10 cellular contexts compared by ENCODE assay signal in the genomic region with DNA sequence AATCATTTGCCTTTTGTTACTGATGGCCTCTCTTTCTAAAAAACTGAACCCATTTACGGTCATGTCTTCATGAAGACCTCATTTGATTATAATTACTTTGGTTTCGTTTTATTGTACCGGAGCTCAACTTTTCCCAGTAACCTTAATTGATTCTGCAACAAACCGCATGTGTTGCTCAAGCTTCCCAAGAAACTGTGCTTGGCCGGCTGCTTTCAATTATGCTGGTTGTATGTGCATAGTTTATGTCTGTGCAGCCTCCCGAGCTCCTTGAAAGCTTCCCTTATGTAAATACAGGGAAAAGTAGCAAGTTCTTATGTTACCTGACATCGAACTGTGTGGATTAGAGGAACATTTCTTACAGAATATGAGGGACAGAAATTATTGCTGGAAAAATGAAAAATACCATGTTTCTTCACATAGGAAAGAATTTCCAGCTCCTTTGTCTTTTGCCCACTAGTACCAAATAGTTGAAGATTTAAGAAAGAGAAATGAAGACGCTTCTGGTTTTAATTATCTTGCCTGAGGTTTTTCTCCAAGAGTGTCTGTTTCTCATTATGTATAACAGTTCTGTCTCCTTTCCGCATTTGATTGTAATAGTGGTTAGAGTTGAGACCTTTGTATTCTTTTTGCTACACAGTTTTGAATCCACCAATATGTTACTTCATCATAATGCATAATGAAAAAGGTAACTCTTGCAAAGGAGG. TPM values are rescaled to one million over a fixed set of nuclear protein-coding genes. Genes with fewer than 3 reads are reported as not detected.
A peak's percentile ranks its signal among the peaks of the same experiment; 100 is the strongest.
DNase-seq lines count a peak whose midpoint lies in the region; ATAC-seq, FAIRE-seq and TF ChIP-seq lines count a peak whose summit lies in the region.
"Had no signal": no experiment of that assay in that cellular context is flagged by ENCODE, and none has a peak within 500 bp of the region (broad histone marks: within the 10 kb centered on the region; RNA-seq: fewer than 3 reads in every experiment).

No MANE protein-coding gene starts in this region.

- no CpG with 5 or more reads among the region's 9 CpGs for WGBS in IMR-90 (ENCODE audit: extremely low coverage in 2 of 2, insufficient read length in 1 of 2), 2 experiments
- WGBS in mammary epithelial cell (ENCODE audit: low coverage, missing lambda C conversion rate): 14% methylated on average over 9 of the region's 9 CpGs
- 23% methylated on average over 9 of the region's 9 CpGs for WGBS in HepG2 (ENCODE audit: low lambda C conversion rate)

- H3K9ac ChIP-seq in IMR-90 (ENCODE audit: low read depth, low read length) (peak overlapping the region; percentile 83), mammary epithelial cell (ENCODE audit: insufficient read depth, low read length) (no peak overlapping the region), HepG2 (ENCODE audit: insufficient read depth, low read depth, low read length) (no peak overlapping the region)

- H3K18ac ChIP-seq in IMR-90 (ENCODE audit: low read depth, low read length): peak overlapping the region; percentile 98

- peak overlapping the region; percentile 88 for H3K56ac ChIP-seq in IMR-90 (ENCODE audit: extremely low read depth, insufficient read depth, low read length)

- no peak overlapping the region for H2AK9ac ChIP-seq in IMR-90 (replicated peaks; ENCODE audit: low read depth, low read length, poor library complexity)

- peak overlapping the region; percentile 84 for H4K5ac ChIP-seq in IMR-90 (ENCODE audit: low read depth, low read length)

- H3K4me1 ChIP-seq in IMR-90 (ENCODE audit: control insufficient read depth, insufficient read depth, low read length) (peaks cover 4% of the 10 kb centered on the region), mammary epithelial cell (ENCODE audit: insufficient read depth, low read length) (peaks cover 7% of the 10 kb centered on the region), HepG2 (ENCODE audit: insufficient read depth, low read length) (peaks cover 9% of the 10 kb centered on the region; the same call in 1 of the 2 replicates), tibial artery (peaks cover 0 to 17% (median 0%) of the 10 kb centered on the region in 4 donors)

- peak overlapping the region; percentile 63 to 82 for H4K8ac ChIP-seq in IMR-90 (ENCODE audit: low read depth in 2 of 2, low read length in 2 of 2)

- peak overlapping the region; percentile 94 for H2BK20ac ChIP-seq in IMR-90 (ENCODE audit: low read depth, low read length)

- H3K36me3 ChIP-seq in IMR-90 (ENCODE audit: control insufficient read depth, insufficient read depth, low read length) (peaks cover 6% of the 10 kb centered on the region), mammary epithelial cell (ENCODE audit: insufficient read depth, low read length) (no peaks in the 10 kb centered on the region), HepG2 (replicated peaks in 1 of 2; ENCODE audit: control insufficient read depth in 1 of 2, insufficient read depth in 2 of 2, low read length in 2 of 2) (no peaks in the 10 kb centered on the region), tibial artery (no peaks in the 10 kb centered on the region)

- no peak for FAIRE-seq in HepG2 (lab: Jason Lieb, UNC)

- no peak for TF ChIP-seq CTCF in IMR-90 (conservative IDR thresholded peaks at IDR 0.05; ENCODE audit: low read depth, low read length)
- TF ChIP-seq CTCF in mammary epithelial cell (conservative IDR thresholded peaks at IDR 0.05 in 1 of 2, IDR thresholded peaks at IDR 0.05 in 1 of 2; ENCODE audit: extremely low read depth in 1 of 2, insufficient read depth in 1 of 2, low read depth in 1 of 2, low read length in 2 of 2): no peak
- no peak for TF ChIP-seq CTCF in HepG2 (CRISPR knock-in tag; IDR thresholded peaks at IDR 0.05)
- no peak for TF ChIP-seq CTCF in tibial artery (IDR thresholded peaks at IDR 0.05)
- no peak for TF ChIP-seq CTCF in GM10248 (IDR thresholded peaks at IDR 0.05; ENCODE audit: control extremely low read depth, extremely low read depth, low read depth, missing control alignments)

- H4K20me1 ChIP-seq in IMR-90 (ENCODE audit: insufficient read depth, low read length): no peaks in the 10 kb centered on the region
- no peaks in the 10 kb centered on the region for H4K20me1 ChIP-seq in mammary epithelial cell (ENCODE audit: insufficient read depth, low read length)
- no peaks in the 10 kb centered on the region for H4K20me1 ChIP-seq in HepG2 (ENCODE audit: insufficient read depth, low read length)

- intact Hi-C loops in IMR-90 (cut with micrococcal nuclease) (loop anchor here (1.0 to 5.0 kb wide), 7 partner anchors 51 to 258 kb away; no protein-coding TSS in a partner anchor), mammary epithelial cell (cut with micrococcal nuclease) (no loop called here), HepG2 (cut with micrococcal nuclease; ENCODE audit: unreplicated experiment) (no loop called here), tibial artery (cut with DNase I; ENCODE audit: low total_unique reads) (no loop called here)

- H2BK120ac ChIP-seq in IMR-90 (ENCODE audit: low read depth, low read length): peak overlapping the region; percentile 93

- no peak overlapping the region for H2AFZ ChIP-seq in IMR-90 (replicated peaks; ENCODE audit: low read length, poor library complexity)
- H2AFZ ChIP-seq in mammary epithelial cell (ENCODE audit: low read depth, low read length): peak overlapping the region; percentile 73
- H2AFZ ChIP-seq in HepG2 (ENCODE audit: low read length): no peak overlapping the region

- 0 out of 2 replicates have a peak overlapping the region, but pooled peaks have one; percentile 10 for H2AK5ac ChIP-seq in IMR-90 (ENCODE audit: low read depth, low read length)

- in situ Hi-C loops in IMR-90 (cut with MboI; ENCODE audit: low sequenced_read_pairs) (no loop called here), mammary epithelial cell (cut with MboI; ENCODE audit: low sequenced_read_pairs in 2 of 2) (no loop called here), HepG2 (cut with HindIII; ENCODE audit: extremely low pct_ligation_motif_present, low pct_unique_long_range_greater_than_20kb) (no loop called here)

- H3K4me3 ChIP-seq in IMR-90 (ENCODE audit: insufficient read depth, low read depth, low read length) (peak overlapping the region; percentile 51), mammary epithelial cell (replicated peaks in 1 of 3; ENCODE audit: insufficient read depth in 1 of 3, low read depth in 2 of 3, low read length in 3 of 3) (peak overlapping the region in 2 of 3 experiments; percentile 21 to 34), HepG2 (replicated peaks in 1 of 3; ENCODE audit: insufficient read depth in 1 of 3, low read depth in 2 of 3, low read length in 3 of 3) (no peak overlapping the region), tibial artery (peak overlapping the region; percentile 15 to 17)

- peak overlapping the region; percentile 96; the same call in 1 of the 2 replicates for H3K27ac ChIP-seq in IMR-90 (ENCODE audit: insufficient read depth, low read length)
- no peak overlapping the region for H3K27ac ChIP-seq in mammary epithelial cell (ENCODE audit: insufficient read depth, low read depth, low read length)
- no peak overlapping the region for H3K27ac ChIP-seq in HepG2 (ENCODE audit: extremely low read length, insufficient read depth, low read length)
- H3K27ac ChIP-seq in tibial artery: peak overlapping the region in 1 of 2 donors; percentile 54

- H3K9me1 ChIP-seq in IMR-90 (ENCODE audit: insufficient read depth, low read length): no peaks in the 10 kb centered on the region; the same call in 1 of the 2 replicates

- CTCF ChIA-PET in IMR-90 (lab: Yijun Ruan, JAX) (interaction anchor here (0.6 to 1.2 kb wide), 2 partner anchors 20 to 111 kb away, joined by 3 read pairs; no protein-coding TSS in a partner anchor), mammary epithelial cell (lab: Charles Lee; ENCODE audit: low non-redundant PET) (no interaction called here), HepG2 (lab: Yijun Ruan, JAX; ENCODE audit: low intra/inter-chr PET ratio, low total read pairs) (no interaction called here), GM10248 (lab: Yijun Ruan, JAX) (interaction anchor here (0.6 to 1.5 kb wide), 3 partner anchors 12 to 175 kb away, joined by 3 read pairs; no protein-coding TSS in a partner anchor)

- POLR2A ChIA-PET in IMR-90 (lab: Charles Lee; ENCODE audit: unreplicated experiment) (interaction anchor here (1.2 kb wide), 1 partner anchor 94 kb away, joined by 3 read pairs; no protein-coding TSS in a partner anchor), HepG2 (lab: Yijun Ruan, JAX) (no interaction called here), GM10248 (lab: Yijun Ruan, JAX) (no interaction called here)

- ATAC-seq in IMR-90 (ENCODE audit: low read depth): peak; percentile 78
- no peak for ATAC-seq in HepG2
- no peak for ATAC-seq in HG03442 (IDR thresholded peaks at IDR 0.05; ENCODE audit: unreplicated experiment)
- no peak for ATAC-seq in GM21381 (IDR thresholded peaks at IDR 0.05; ENCODE audit: unreplicated experiment)
- ATAC-seq in GM19035 (IDR thresholded peaks at IDR 0.05; ENCODE audit: unreplicated experiment): no peak

- peak overlapping the region; percentile 90; the same call in 2 of the 3 replicates for H2BK15ac ChIP-seq in IMR-90 (ENCODE audit: low read depth, low read length)

- peak overlapping the region; percentile 63; the same call in 1 of the 2 replicates for H3K4ac ChIP-seq in IMR-90 (ENCODE audit: low read depth, low read length)

- peak; percentile 27; the same call in 1 of the 2 replicates for TF ChIP-seq RAD21 in IMR-90 (IDR thresholded peaks at IDR 0.05; ENCODE audit: low read length)
- no peak for TF ChIP-seq RAD21 in HepG2 (CRISPR knock-in tag; IDR thresholded peaks at IDR 0.05)

- peak overlapping the region; percentile 88 for H3K23ac ChIP-seq in IMR-90 (ENCODE audit: low read depth, low read length)

- H3K79me2 ChIP-seq in mammary epithelial cell (ENCODE audit: insufficient read depth, low read length) (no peaks in the 10 kb centered on the region), HepG2 (ENCODE audit: insufficient read depth, low read length) (no peaks in the 10 kb centered on the region)

- H2BK5ac ChIP-seq in IMR-90 (ENCODE audit: low read depth, low read length, poor library complexity, severe bottlenecking): peak overlapping the region; percentile 93

- BruUV-seq in IMR-90 (replicated peaks; lab: Mats Ljungman, UMichigan) (no TSS peak), mammary epithelial cell (replicated peaks; lab: Mats Ljungman, UMichigan) (no TSS peak), HepG2 (replicated peaks; lab: Mats Ljungman, UMichigan) (no TSS peak)

- no peaks in the 10 kb centered on the region for H3K79me1 ChIP-seq in IMR-90 (ENCODE audit: low read depth in 1 of 2, low read length in 2 of 2)

- no peak for TF ChIP-seq POLR2A in IMR-90 (IDR thresholded peaks at IDR 0.05; ENCODE audit: low read depth, low read length)
- TF ChIP-seq POLR2A in HepG2 (IDR thresholded peaks at IDR 0.05; ENCODE audit: insufficient read depth in 1 of 2, low read depth in 2 of 2, low read length in 2 of 2): no peak

- dilution Hi-C loops in IMR-90 (cut with HindIII; ENCODE audit: low sequenced_read_pairs, unreplicated experiment) (no loop called here), mammary epithelial cell (cut with HindIII; ENCODE audit: low sequenced_read_pairs) (no loop called here)

- H3K27me3 ChIP-seq in IMR-90 (ENCODE audit: control insufficient read depth, insufficient read depth, low read length) (no peaks in the 10 kb centered on the region), mammary epithelial cell (ENCODE audit: insufficient read depth, low read length) (no peaks in the 10 kb centered on the region), HepG2 (ENCODE audit: control insufficient read depth in 1 of 2, insufficient read depth in 2 of 2, low read length in 2 of 2) (no peaks in the 10 kb centered on the region), tibial artery (no peaks in the 10 kb centered on the region)

- TF ChIP-seq EP300 in HepG2 (IDR thresholded peaks at IDR 0.05; ENCODE audit: low read depth in 2 of 2, low read length in 2 of 2): no peak
- no peak for TF ChIP-seq EP300 in HepG2 (CRISPR knock-in tag; IDR thresholded peaks at IDR 0.05; ENCODE audit: borderline replicate concordance)

- H4K91ac ChIP-seq in IMR-90 (ENCODE audit: insufficient read depth, low read depth, low read length): peak overlapping the region; percentile 80

- peak; percentile 96 for DNase-seq in IMR-90
- DNase-seq in mammary epithelial cell: peak; percentile 35
- DNase-seq in HepG2 (ENCODE audit: low spot score): no peak
- DNase-seq in tibial artery: peak in 1 of 2 donors; percentile 45
- no peak for DNase-seq in GM10248 (ENCODE audit: extremely low spot score)
- DNase-seq: stimulated activated CD4-positive, alpha-beta T cell treated with anti-CD3 and anti-CD28 coated beads, Interleukin-4, amount 100 ng/mL, for 4 hours had no signal

- H3K4me2 ChIP-seq in IMR-90 (ENCODE audit: low read depth, low read length) (peak overlapping the region; percentile 98), mammary epithelial cell (ENCODE audit: insufficient read depth, low read depth, low read length) (peak overlapping the region; percentile 79), HepG2 (ENCODE audit: low read depth, low read length) (no peak overlapping the region)

- H3K14ac ChIP-seq in IMR-90 (replicated peaks; ENCODE audit: low read depth, low read length): peak overlapping the region; percentile 18; the same call in 1 of the 2 replicates

- no peaks in the 10 kb centered on the region for H3K9me3 ChIP-seq in IMR-90 (ENCODE audit: control insufficient read depth, insufficient read depth, low read length)
- H3K9me3 ChIP-seq in mammary epithelial cell (replicated peaks; ENCODE audit: insufficient read depth, low read length): no peaks in the 10 kb centered on the region
- H3K9me3 ChIP-seq in HepG2 (ENCODE audit: low read length): peaks cover 7% of the 10 kb centered on the region; the same call in 1 of the 2 replicates
- H3K9me3 ChIP-seq in tibial artery: no peaks in the 10 kb centered on the region

RNA-seq across cellular contexts. Expression of gene VCAM1, which starts 2.1 kb away (rescaled TPM):
- total RNA-seq in IMR-90 (2012; rRNA removed) (19.7 and 21.1 TPM in 2 replicates), mammary epithelial cell (under 1 TPM in 1 of 2 donors, not detected in 1; 0.17 TPM), HepG2 (2016; rRNA removed; fragmentation: Illumina TruSeq; extraction: Trizol) (not detected in 2 replicates)
- polyA plus RNA-seq in IMR-90 (2012; rRNA removed) (5.7 and 10.1 TPM in 2 replicates), mammary epithelial cell (not detected), HepG2 (2011; rRNA removed) (not detected in 2 replicates)
- 1.8 and 2.7 TPM in 2 replicates for polyA plus RNA-seq in IMR-90 (2012; cell fraction: cytosol; rRNA removed)
- 0.70 and 8.8 TPM in 2 replicates for polyA plus RNA-seq in IMR-90 (2012; cell fraction: nucleus; rRNA removed; ENCODE audit: low replicate concordance)
- polyA minus RNA-seq in mammary epithelial cell: not detected
- total RNA-seq in HepG2 (2016; cell fraction: cytosol; rRNA removed; fragmentation: Illumina TruSeq; extraction: Trizol; ENCODE audit: low read depth): not detected in 2 replicates
- total RNA-seq in HepG2 (2016; cell fraction: insoluble cytoplasmic fraction; rRNA removed; fragmentation: Illumina TruSeq; extraction: Trizol): not detected in 2 replicates
- total RNA-seq in HepG2 (2016; cell fraction: membrane; rRNA removed; fragmentation: Illumina TruSeq; extraction: Trizol): not detected in 2 replicates
- total RNA-seq in HepG2 (2016; cell fraction: nucleus; rRNA removed; fragmentation: Illumina TruSeq; extraction: Trizol): not detected in 2 replicates
- polyA plus RNA-seq in HepG2 (2011; cell fraction: cytosol; rRNA removed): not detected in 2 replicates
- polyA plus RNA-seq in HepG2 (2011; cell fraction: nucleus; rRNA removed): not detected in 2 replicates
- 0.05 TPM in 1 of 2 replicates, not detected in the other for polyA plus RNA-seq in HepG2 (2012)
- not detected in 2 replicates for polyA plus RNA-seq in HepG2 (2016; cell fraction: cytosol; fragmentation: Illumina TruSeq; extraction: Trizol; ENCODE audit: low read depth)
- not detected in 2 replicates for polyA plus RNA-seq in HepG2 (2016; cell fraction: insoluble cytoplasmic fraction; fragmentation: Illumina TruSeq; extraction: Trizol; ENCODE audit: low read depth)
- polyA plus RNA-seq in HepG2 (2016; cell fraction: membrane; fragmentation: Illumina TruSeq; extraction: Trizol; ENCODE audit: low read depth): not detected in 2 replicates
- not detected in 2 replicates for polyA plus RNA-seq in HepG2 (2016; cell fraction: nucleus; fragmentation: Illumina TruSeq; extraction: Trizol; ENCODE audit: insufficient read depth, low read depth)
- polyA minus RNA-seq in HepG2 (2011; rRNA and poly(A)+ RNA removed; ENCODE audit: low replicate concordance): not detected in 2 replicates
- not detected in 2 replicates for polyA minus RNA-seq in HepG2 (2011; cell fraction: cytosol; rRNA and poly(A)+ RNA removed)
- polyA minus RNA-seq in HepG2 (2011; cell fraction: nucleus; rRNA and poly(A)+ RNA removed): not detected in 2 replicates
- total RNA-seq: NCI-H460 had no signal

Comparison
In these comparisons a context has a peak if more than half of its experiments do, and no peak if none do; other contexts are left out.
1. DNase-seq: peak in IMR-90 (single experiment) and mammary epithelial cell (single experiment); none in HepG2 (single experiment) and GM10248 (single experiment).
2. H3K4me3 ChIP-seq: peak in IMR-90 (single experiment), mammary epithelial cell (2 of 3) and tibial artery (2 of 2); none in HepG2 (0 of 3).
3. RNA of gene VCAM1, which starts 2.1 kb away (total RNA-seq): 19.7 to 21.1 TPM in IMR-90; 0.17 TPM in mammary epithelial cell and not detected in HepG2; every median in the first group is over 10 times any median in the second.
4. CTCF ChIA-PET loops: an anchor here in IMR-90 (0.6 to 1.2 kb wide) and GM10248 (0.6 to 1.5 kb wide); none called in mammary epithelial cell and HepG2.